ENCODE assay signal across 8 cellular contexts in the genomic region with DNA sequence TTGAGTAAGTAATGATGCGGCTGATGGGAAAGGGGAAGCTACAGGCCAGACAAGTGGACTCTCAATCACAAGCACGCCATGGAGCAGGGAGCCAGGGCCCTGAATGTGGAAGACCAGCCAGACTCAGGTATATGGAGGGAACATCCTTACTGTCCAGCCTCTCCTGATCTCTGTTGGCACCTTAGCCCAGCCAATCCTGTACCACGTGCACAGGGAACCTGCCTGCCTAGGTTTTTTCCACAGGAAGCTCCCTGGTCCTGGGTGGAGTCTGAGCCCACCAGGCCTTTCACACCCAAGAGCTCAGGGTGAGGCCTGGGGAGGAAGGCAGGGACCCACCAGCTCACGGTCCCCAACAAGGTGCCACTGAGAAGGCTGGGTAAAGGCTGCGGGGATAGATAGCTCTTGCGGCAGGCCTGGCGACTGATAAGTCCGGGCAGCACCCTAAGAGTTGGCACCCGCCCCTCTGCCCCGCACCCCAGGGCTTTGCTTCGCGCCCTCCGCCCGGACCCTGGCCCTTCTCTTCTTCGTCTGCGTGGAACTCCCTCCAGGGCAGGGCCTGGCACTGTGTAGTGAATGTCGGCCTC. TPM values are rescaled to one million over a fixed set of nuclear protein-coding genes. Genes with fewer than 3 reads are reported as not detected.
DNase-seq lines count a peak whose midpoint lies in the region; ATAC-seq and TF ChIP-seq lines count a peak whose summit lies in the region.

No MANE protein-coding gene starts in this region.

- ATAC-seq in GM18511 (IDR thresholded peaks at IDR 0.05; ENCODE audit: unreplicated experiment) (peak; percentile 0), HG02623 (IDR thresholded peaks at IDR 0.05; ENCODE audit: unreplicated experiment) (no peak)

- no peak for TF ChIP-seq EP300 in neural cell (conservative IDR thresholded peaks at IDR 0.05; ENCODE audit: poor library complexity, severe bottlenecking)

- H3K4me3 ChIP-seq in ectodermal cell (ENCODE audit: insufficient read depth, low read depth, low read length) = peak overlapping the region; percentile 81
- H3K4me3 ChIP-seq in neural cell (ENCODE audit: low read length) = peak overlapping the region; percentile 100

- peak overlapping the region; percentile 65 for H3K4me2 ChIP-seq in neural cell (ENCODE audit: low read length)

- TF ChIP-seq RAD21 in neural cell (conservative IDR thresholded peaks at IDR 0.05) = no peak

- H3K9me3 ChIP-seq in ectodermal cell (ENCODE audit: control insufficient read depth, low read length) (no peaks in the 10 kb centered on the region), neural cell (ENCODE audit: low read length) (no peaks in the 10 kb centered on the region)

- peak overlapping the region; percentile 88 for H2AFZ ChIP-seq in neural cell (ENCODE audit: low read depth, low read length)

- H3K9me2 ChIP-seq in neural cell (ENCODE audit: insufficient read depth, low read length) = no peaks in the 10 kb centered on the region

- TF ChIP-seq CTCF in neural cell (IDR thresholded peaks at IDR 0.05; ENCODE audit: poor library complexity, severe bottlenecking) = no peak

- DNase-seq in NCI-H226 = peak; percentile 61
- no peak for DNase-seq in amygdala (lab: John Stamatoyannopoulos, UW)
- no peak for DNase-seq in NCI-H2196 (lab: John Stamatoyannopoulos, UW; ENCODE audit: unreplicated experiment)
- no peak for DNase-seq in SW 1271 (lab: John Stamatoyannopoulos, UW)

- H4K20me1 ChIP-seq in neural cell (ENCODE audit: insufficient read depth) = no peaks in the 10 kb centered on the region

- H3K27ac ChIP-seq in ectodermal cell (ENCODE audit: insufficient read depth, low read depth, low read length, poor library complexity, severe bottlenecking) = peak overlapping the region; percentile 85
- H3K27ac ChIP-seq in neural cell (ENCODE audit: low read length) = peak overlapping the region; percentile 90

- H3K79me2 ChIP-seq in neural cell (replicated peaks; ENCODE audit: insufficient read depth, low read length) = peaks cover 7% of the 10 kb centered on the region

- H3K4me1 ChIP-seq in ectodermal cell (ENCODE audit: control insufficient read depth, insufficient read depth, low read length) = peaks cover 12% of the 10 kb centered on the region

- H3K36me3 ChIP-seq in ectodermal cell (ENCODE audit: control insufficient read depth, insufficient read depth, low read length) (peaks cover 13% of the 10 kb centered on the region), neural cell (ENCODE audit: insufficient read depth, low read length) (no peaks in the 10 kb centered on the region)

- H3F3A ChIP-seq in neural cell (ENCODE audit: insufficient read depth, low read length, poor library complexity, severe bottlenecking) = no peaks in the 10 kb centered on the region

- H3K9ac ChIP-seq in neural cell (ENCODE audit: low read length) = peak overlapping the region; percentile 88

- WGBS in ectodermal cell, 2 experiments = 19 to 22% methylated on average over 17 of the region's 17 CpGs

- H3K27me3 ChIP-seq in ectodermal cell (ENCODE audit: control insufficient read depth, insufficient read depth, low read length, poor library complexity, severe bottlenecking) (no peaks in the 10 kb centered on the region), neural cell (ENCODE audit: insufficient read depth, low read depth, low read length) (no peaks in the 10 kb centered on the region)

TF ChIP-seq in neural cell, 6 proteins besides CTCF, POLR2A, EP300 and RAD21:
- TF ChIP-seq MXI1 (conservative IDR thresholded peaks at IDR 0.05; ENCODE audit: poor library complexity, severe bottlenecking) (no peak), SMC3 (conservative IDR thresholded peaks at IDR 0.05; ENCODE audit: poor library complexity) (no peak), POLR2AphosphoS5 (IDR thresholded peaks at IDR 0.05) (no peak), TAF1 (IDR thresholded peaks at IDR 0.05; ENCODE audit: low read depth) (no peak)
- TF ChIP-seq, protein P1, sequence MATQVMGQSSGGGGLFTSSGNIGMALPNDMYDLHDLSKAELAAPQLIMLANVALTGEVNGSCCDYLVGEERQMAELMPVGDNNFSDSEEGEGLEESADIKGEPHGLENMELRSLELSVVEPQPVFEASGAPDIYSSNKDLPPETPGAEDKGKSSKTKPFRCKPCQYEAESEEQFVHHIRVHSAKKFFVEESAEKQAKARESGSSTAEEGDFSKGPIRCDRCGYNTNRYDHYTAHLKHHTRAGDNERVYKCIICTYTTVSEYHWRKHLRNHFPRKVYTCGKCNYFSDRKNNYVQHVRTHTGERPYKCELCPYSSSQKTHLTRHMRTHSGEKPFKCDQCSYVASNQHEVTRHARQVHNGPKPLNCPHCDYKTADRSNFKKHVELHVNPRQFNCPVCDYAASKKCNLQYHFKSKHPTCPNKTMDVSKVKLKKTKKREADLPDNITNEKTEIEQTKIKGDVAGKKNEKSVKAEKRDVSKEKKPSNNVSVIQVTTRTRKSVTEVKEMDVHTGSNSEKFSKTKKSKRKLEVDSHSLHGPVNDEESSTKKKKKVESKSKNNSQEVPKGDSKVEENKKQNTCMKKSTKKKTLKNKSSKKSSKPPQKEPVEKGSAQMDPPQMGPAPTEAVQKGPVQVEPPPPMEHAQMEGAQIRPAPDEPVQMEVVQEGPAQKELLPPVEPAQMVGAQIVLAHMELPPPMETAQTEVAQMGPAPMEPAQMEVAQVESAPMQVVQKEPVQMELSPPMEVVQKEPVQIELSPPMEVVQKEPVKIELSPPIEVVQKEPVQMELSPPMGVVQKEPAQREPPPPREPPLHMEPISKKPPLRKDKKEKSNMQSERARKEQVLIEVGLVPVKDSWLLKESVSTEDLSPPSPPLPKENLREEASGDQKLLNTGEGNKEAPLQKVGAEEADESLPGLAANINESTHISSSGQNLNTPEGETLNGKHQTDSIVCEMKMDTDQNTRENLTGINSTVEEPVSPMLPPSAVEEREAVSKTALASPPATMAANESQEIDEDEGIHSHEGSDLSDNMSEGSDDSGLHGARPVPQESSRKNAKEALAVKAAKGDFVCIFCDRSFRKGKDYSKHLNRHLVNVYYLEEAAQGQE (IDR thresholded peaks at IDR 0.05; ENCODE audit: borderline replicate concordance) = no peak

RNA-seq across cellular contexts. Expression of a gene that starts 0.9 kb away (rescaled TPM):
- 105 TPM for polyA plus RNA-seq in ectodermal cell (2013, experiment 1 of 4)
- 125 TPM for polyA plus RNA-seq in ectodermal cell (2013, experiment 2 of 4)
- 78.6 TPM for polyA plus RNA-seq in ectodermal cell (2013, experiment 3 of 4)
- polyA plus RNA-seq in ectodermal cell (2013, experiment 4 of 4) = 86.9 TPM
- polyA plus RNA-seq in neural cell = 98.4 and 119 TPM in 2 replicates
- polyA minus RNA-seq in neural cell = 84.9 and 93.7 TPM in 2 replicates

RNA-seq across cellular contexts. Expression of a gene that starts 16.1 kb away (rescaled TPM):
- polyA plus RNA-seq in ectodermal cell (2013, experiment 1 of 4) = 15.1 TPM
- polyA plus RNA-seq in ectodermal cell (2013, experiment 2 of 4) = 10.6 TPM
- 12.9 TPM for polyA plus RNA-seq in ectodermal cell (2013, experiment 3 of 4)
- 13.9 TPM for polyA plus RNA-seq in ectodermal cell (2013, experiment 4 of 4)
- 62.5 and 64.0 TPM in 2 replicates for polyA plus RNA-seq in neural cell
- 8.8 and 9.6 TPM in 2 replicates for polyA minus RNA-seq in neural cell

RNA-seq across cellular contexts. Expression of a gene that starts 16.1 kb away (rescaled TPM):
- polyA plus RNA-seq in ectodermal cell (2013, experiment 1 of 4) = 37.0 TPM
- polyA plus RNA-seq in ectodermal cell (2013, experiment 2 of 4) = 34.0 TPM
- 30.1 TPM for polyA plus RNA-seq in ectodermal cell (2013, experiment 3 of 4)
- polyA plus RNA-seq in ectodermal cell (2013, experiment 4 of 4) = 33.4 TPM
- 27.4 and 32.0 TPM in 2 replicates for polyA plus RNA-seq in neural cell
- 29.8 and 37.0 TPM in 2 replicates for polyA minus RNA-seq in neural cell

RNA-seq across cellular contexts. Expression of a gene that starts 46.3 kb away (rescaled TPM):
- 2.7 TPM for polyA plus RNA-seq in ectodermal cell (2013, experiment 1 of 4)
- 2.6 TPM for polyA plus RNA-seq in ectodermal cell (2013, experiment 2 of 4)
- polyA plus RNA-seq in ectodermal cell (2013, experiment 3 of 4) = 3.0 TPM
- polyA plus RNA-seq in ectodermal cell (2013, experiment 4 of 4) = 3.1 TPM
- polyA plus RNA-seq in neural cell = 4.0 and 8.0 TPM in 2 replicates
- polyA minus RNA-seq in neural cell = 3.1 and 6.8 TPM in 2 replicates

RNA-seq across cellular contexts. Expression of a gene that starts 50.5 kb away (rescaled TPM):
- polyA plus RNA-seq in ectodermal cell (2013, experiment 1 of 4) = 15.9 TPM
- polyA plus RNA-seq in ectodermal cell (2013, experiment 2 of 4) = 18.2 TPM
- 12.4 TPM for polyA plus RNA-seq in ectodermal cell (2013, experiment 3 of 4)
- 12.7 TPM for polyA plus RNA-seq in ectodermal cell (2013, experiment 4 of 4)
- 20.0 and 20.8 TPM in 2 replicates for polyA plus RNA-seq in neural cell
- 15.5 and 20.0 TPM in 2 replicates for polyA minus RNA-seq in neural cell
